Comparison of ENCODE assay signal across 11 cellular contexts in the genomic region with DNA sequence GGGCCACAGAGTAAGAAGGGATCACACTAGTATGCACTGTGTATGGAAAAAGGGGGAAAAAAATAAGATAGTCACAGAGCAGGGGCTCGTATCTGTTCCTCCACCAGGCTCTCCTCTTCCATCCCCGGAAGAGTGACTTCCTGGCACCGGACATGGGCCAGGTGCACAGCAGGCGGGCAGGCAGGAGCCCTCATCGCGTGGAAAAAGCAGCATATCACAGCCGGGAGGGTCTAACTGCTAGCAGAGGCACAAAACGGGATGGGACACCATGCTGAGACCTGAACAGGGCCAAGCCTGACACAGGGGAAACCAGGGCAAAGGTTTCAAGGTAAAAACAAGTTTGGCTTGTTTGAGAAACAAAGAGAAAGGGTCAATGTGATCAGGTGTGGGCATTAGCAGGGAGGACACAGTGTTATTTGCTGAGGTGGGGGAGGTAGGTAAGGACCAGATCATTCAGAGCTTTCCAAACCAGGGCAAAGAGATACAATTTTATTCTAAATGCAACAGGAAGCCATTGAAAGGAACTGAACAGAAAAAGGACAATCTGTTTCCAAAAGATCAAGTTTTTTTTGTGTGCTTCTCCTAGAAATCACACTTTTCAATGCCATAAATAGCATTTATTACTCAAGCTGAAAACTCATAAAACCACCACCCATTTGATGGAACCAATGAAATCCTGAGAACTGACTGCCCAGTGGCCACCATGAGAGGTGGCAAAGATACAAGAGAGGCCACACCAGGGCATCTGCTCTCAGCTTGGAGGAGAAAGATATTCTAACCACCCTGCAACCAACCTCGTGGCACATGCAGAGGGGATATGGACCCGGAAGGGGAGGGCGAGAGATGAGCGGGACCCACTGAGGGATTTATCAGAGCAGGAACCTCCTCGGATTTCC. TPM values are rescaled to one million over a fixed set of nuclear protein-coding genes. Genes with fewer than 3 reads are reported as not detected.
A peak's percentile ranks its signal among the peaks of the same experiment; 100 is the strongest.
DNase-seq lines count a peak whose midpoint lies in the region; ATAC-seq and TF ChIP-seq lines count a peak whose summit lies in the region.
"Had no signal": no experiment of that assay in that cellular context is flagged by ENCODE, and none has a peak within 500 bp of the region (broad histone marks: within the 10 kb centered on the region; RNA-seq: fewer than 3 reads in every experiment).

No MANE protein-coding gene starts in this region.

- no peaks in the 10 kb centered on the region for H3K27me3 Mint-ChIP-seq in activated naive CD8-positive, alpha-beta T cell
- H3K27me3 Mint-ChIP-seq: central memory CD8-positive, alpha-beta T cell had no signal

- H3K27ac Mint-ChIP-seq in activated naive CD8-positive, alpha-beta T cell: peak overlapping the region; percentile 68

- peaks cover 36% of the 10 kb centered on the region for H3K4me1 ChIP-seq in mucosa of descending colon (ENCODE audit: low read depth)

- peaks cover 5% of the 10 kb centered on the region for H3K36me3 Mint-ChIP-seq in activated naive CD8-positive, alpha-beta T cell

- peak; percentile 62 for ATAC-seq in GM18907 (IDR thresholded peaks at IDR 0.05; ENCODE audit: unreplicated experiment)
- ATAC-seq in mucosa of descending colon: peak; percentile 57
- ATAC-seq in HG02970 (IDR thresholded peaks at IDR 0.05; ENCODE audit: low FRiP score, unreplicated experiment): no peak

- no peak for TF ChIP-seq CTCF in 22Rv1 (IDR thresholded peaks at IDR 0.05)
- TF ChIP-seq CTCF in mucosa of descending colon (IDR thresholded peaks at IDR 0.05): no peak

- DNase-seq in mucosa of descending colon (peak in 1 of 3 donors; percentile 39), ureter (ENCODE audit: low spot score) (no peak), glomerular visceral epithelial cell (ENCODE audit: extremely low spot score) (no peak)
- DNase-seq in stimulated activated CD4-positive, alpha-beta T cell treated with anti-CD3 and anti-CD28 coated beads, Interleukin-2, amount 100 ng/mL, for 24 hours: no peak
- DNase-seq: NCI-H526; stimulated activated CD4-positive, alpha-beta T cell treated with anti-CD3 and anti-CD28 coated beads, Interleukin-4, amount 100 ng/mL, for 24 hours had no signal

- H3K9me3 ChIP-seq in mucosa of descending colon: no peaks in the 10 kb centered on the region

- H3K4me3 ChIP-seq in mucosa of descending colon: no peak overlapping the region

- intact Hi-C loops in mucosa of descending colon (cut with DNase I, micrococcal nuclease): no loop called here

- peaks cover 32% of the 10 kb centered on the region for H3K4me1 Mint-ChIP-seq in activated naive CD8-positive, alpha-beta T cell (ENCODE audit: low read depth)

- H3K4me3 Mint-ChIP-seq in activated naive CD8-positive, alpha-beta T cell: peak overlapping the region; percentile 28
- H3K4me3 Mint-ChIP-seq: central memory CD8-positive, alpha-beta T cell had no signal

- H3K27ac ChIP-seq in 22Rv1: peak overlapping the region; percentile 31; the same call in 1 of the 2 replicates

- no peaks in the 10 kb centered on the region for H3K36me3 ChIP-seq in mucosa of descending colon (ENCODE audit: low read depth)

- no peaks in the 10 kb centered on the region for H3K9me3 Mint-ChIP-seq in activated naive CD8-positive, alpha-beta T cell (ENCODE audit: low read depth)
- H3K9me3 Mint-ChIP-seq: central memory CD8-positive, alpha-beta T cell had no signal

RNA-seq across cellular contexts. Expression of gene CYB5A, which starts 9.2 kb away (rescaled TPM):
- 100 to 1,000 TPM; 123 to 183 (median 126) TPM for total RNA-seq in mucosa of descending colon
- 397 TPM for total RNA-seq in ureter

RNA-seq across cellular contexts. Expression of gene C18orf63, which starts 33.0 kb away (rescaled TPM):
- total RNA-seq in mucosa of descending colon (not detected), ureter (not detected)
